Comparison of ENCODE assay signal across 18 cellular contexts in genomic region chr3:15339786-15340215, GRCh38. TPM values are rescaled to one million over a fixed set of nuclear protein-coding genes. Genes with fewer than 3 reads are reported as not detected.
DNase-seq lines count a peak whose midpoint lies in the region; FAIRE-seq and TF ChIP-seq lines count a peak whose summit lies in the region.
"Had no signal": no experiment of that assay in that cellular context is flagged by ENCODE, and none has a peak within 500 bp of the region (broad histone marks: within the 10 kb centered on the region; RNA-seq: fewer than 3 reads in every experiment).

No MANE protein-coding gene starts in this region.

- no peaks in the 10 kb centered on the region for H3K4me1 ChIP-seq in astrocyte (ENCODE audit: insufficient read depth, low read length)
- H3K4me1 ChIP-seq in transverse colon: peaks cover 0 to 2% (median 0%) of the 10 kb centered on the region in 4 donors

- peak overlapping the region in 2 of 3 donors; percentile 51 to 81 for H3K27ac Mint-ChIP-seq in IgD-negative memory B cell
- no peak overlapping the region for H3K27ac Mint-ChIP-seq in astrocyte (ENCODE audit: unreplicated experiment)
- H3K27ac Mint-ChIP-seq: CD8-positive, alpha-beta T cell; H9; T-helper 17 cell had no signal

- H3K9me3 ChIP-seq in astrocyte (ENCODE audit: insufficient read depth, low read depth, low read length) (no peaks in the 10 kb centered on the region), transverse colon (no peaks in the 10 kb centered on the region)

- H2AFZ ChIP-seq in astrocyte (ENCODE audit: low read depth, low read length): no peak overlapping the region

- H3K4me3 Mint-ChIP-seq in IgD-negative memory B cell: peak overlapping the region; percentile 12 to 89 (median 70)
- no peak overlapping the region for H3K4me3 Mint-ChIP-seq in astrocyte (ENCODE audit: unreplicated experiment)
- H3K4me3 Mint-ChIP-seq: CD8-positive, alpha-beta T cell; H9; T-helper 17 cell had no signal

- H3K36me3 ChIP-seq in astrocyte (ENCODE audit: insufficient read depth, low read length) (no peaks in the 10 kb centered on the region), kidney epithelial cell (ENCODE audit: control insufficient read depth, insufficient read depth, low read length) (no peaks in the 10 kb centered on the region), transverse colon (no peaks in the 10 kb centered on the region)

- no peak for TF ChIP-seq POLR2A in transverse colon (IDR thresholded peaks at IDR 0.05)

- H3K27me3 Mint-ChIP-seq in IgD-negative memory B cell: no peaks in the 10 kb centered on the region
- H3K27me3 Mint-ChIP-seq in astrocyte (ENCODE audit: low read depth, unreplicated experiment): no peaks in the 10 kb centered on the region
- H3K27me3 Mint-ChIP-seq: T-helper 17 cell had no signal

- TF ChIP-seq CTCF in AG10803 (conservative IDR thresholded peaks at IDR 0.05; ENCODE audit: low read length) (no peak), astrocyte (IDR thresholded peaks at IDR 0.05; ENCODE audit: insufficient read depth, low read depth, low read length) (no peak), kidney epithelial cell (IDR thresholded peaks at IDR 0.05; ENCODE audit: insufficient read depth, low read length, poor library complexity, severe bottlenecking) (no peak), transverse colon (IDR thresholded peaks at IDR 0.05) (no peak)

- no peak overlapping the region for H3K9ac ChIP-seq in astrocyte (ENCODE audit: low read length)

- in situ Hi-C loops in transverse colon (cut with MboI; ENCODE audit: low pct_ligation_motif_present in 1 of 4, low pct_unique_long_range_greater_than_20kb in 1 of 4, low sequenced_read_pairs in 3 of 4): no loop called here

- H3K4me1 Mint-ChIP-seq in IgD-negative memory B cell (peaks cover 36 to 52% (median 37%) of the 10 kb centered on the region in 3 donors), astrocyte (ENCODE audit: low read depth, unreplicated experiment) (peaks cover 15% of the 10 kb centered on the region)

- H3K9me3 Mint-ChIP-seq in IgD-negative memory B cell: peaks cover 0 to 4% (median 2%) of the 10 kb centered on the region in 3 donors
- H3K9me3 Mint-ChIP-seq in astrocyte (ENCODE audit: unreplicated experiment): no peaks in the 10 kb centered on the region
- H3K9me3 Mint-ChIP-seq: H9 had no signal

- H3K4me3 ChIP-seq in AG10803 (ENCODE audit: low read length): no peak overlapping the region
- H3K4me3 ChIP-seq in astrocyte (ENCODE audit: insufficient read depth, low read depth, low read length): no peak overlapping the region
- no peak overlapping the region for H3K4me3 ChIP-seq in kidney epithelial cell (ENCODE audit: low read depth, low read length)
- no peak overlapping the region for H3K4me3 ChIP-seq in transverse colon

- no peaks in the 10 kb centered on the region for H4K20me1 ChIP-seq in astrocyte (ENCODE audit: insufficient read depth, low read length)

- peaks cover 15% of the 10 kb centered on the region for H3K27me3 ChIP-seq in astrocyte (ENCODE audit: insufficient read depth, low read length)
- H3K27me3 ChIP-seq in kidney epithelial cell (ENCODE audit: control insufficient read depth, insufficient read depth, low read length): no peaks in the 10 kb centered on the region
- no peaks in the 10 kb centered on the region for H3K27me3 ChIP-seq in transverse colon

- DNase-seq in AG10803 (ENCODE audit: low read depth) (peak; percentile 71), astrocyte (ENCODE audit: low read depth) (peak; percentile 76), kidney epithelial cell (ENCODE audit: low read depth) (peak; percentile 48), cerebellar nuclear complex (lab: John Stamatoyannopoulos, UW) (no peak), transverse colon (no peak), DMS153 (lab: John Stamatoyannopoulos, UW) (no peak)
- DNase-seq in activated CD4-positive, alpha-beta T cell treated with anti-CD3 and anti-CD28 coated beads for 1 hour: no peak
- DNase-seq: anterior cingulate cortex; CD8-positive, alpha-beta T cell; H9; left colon; occipital lobe; stimulated activated CD4-positive, alpha-beta T cell treated with anti-CD3 and anti-CD28 coated beads, Interleukin-2, amount 100 ng/mL, for 48 hours; substantia nigra; T-helper 17 cell had no signal

- no peak overlapping the region for H3K4me2 ChIP-seq in astrocyte (ENCODE audit: low read length)

- H3K79me2 ChIP-seq in astrocyte (ENCODE audit: insufficient read depth, low read length): no peaks in the 10 kb centered on the region

- H3K36me3 Mint-ChIP-seq in IgD-negative memory B cell (no peaks in the 10 kb centered on the region), astrocyte (ENCODE audit: low read depth, unreplicated experiment) (no peaks in the 10 kb centered on the region)
- H3K36me3 Mint-ChIP-seq: CD8-positive, alpha-beta T cell had no signal

- no peak for TF ChIP-seq EP300 in transverse colon (IDR thresholded peaks at IDR 0.05; ENCODE audit: low read depth)

- FAIRE-seq in astrocyte (lab: Jason Lieb, UNC): no peak
- FAIRE-seq: GM19239 had no signal

- H3K27ac ChIP-seq in astrocyte (ENCODE audit: low read depth, low read length): no peak overlapping the region
- H3K27ac ChIP-seq in transverse colon: no peak overlapping the region
- H3K27ac ChIP-seq: epithelial cell of prostate had no signal

- WGBS in transverse colon (ENCODE audit: low coverage in 1 of 2), 2 donors: 73 to 74% methylated on average over 3 of the region's 3 CpGs

- intact Hi-C loops in transverse colon (cut with DNase I; ENCODE audit: low total_unique reads): loop anchor here (5.0 kb wide), 1 partner anchor 432 kb away; no protein-coding TSS in a partner anchor

RNA-seq across cellular contexts. Expression of gene SH3BP5, which starts 7.4 kb away (rescaled TPM):
- polyA plus RNA-seq in IgD-negative memory B cell: 117 TPM
- total RNA-seq in astrocyte (25.2 and 27.5 TPM in 2 replicates), kidney epithelial cell (9.0 and 9.3 TPM in 2 replicates), transverse colon (10 to 100 TPM in 3 of 4 donors, 1 to 10 TPM in 1; 7.5 to 32.4 (median 15.8) TPM)

Comparison
In these comparisons a context has a peak if more than half of its experiments do, and no peak if none do; other contexts are left out.
1. DNase-seq: peak in AG10803 (single experiment), astrocyte (single experiment) and kidney epithelial cell (single experiment); none in activated CD4-positive, alpha-beta T cell treated with anti-CD3 and anti-CD28 coated beads for 1 hour (single experiment), cerebellar nuclear complex (0 of 2), transverse colon (single experiment) and DMS153 (single experiment).